ENCODE assay signal across 20 cellular contexts in genomic region chr18:22434973-22435608, GRCh38. TPM values are rescaled to one million over a fixed set of nuclear protein-coding genes. Genes with fewer than 3 reads are reported as not detected.
A peak's percentile ranks its signal among the peaks of the same experiment; 100 is the strongest.
DNase-seq lines count a peak whose midpoint lies in the region; ATAC-seq, FAIRE-seq and TF ChIP-seq lines count a peak whose summit lies in the region.
"Had no signal": no experiment of that assay in that cellular context is flagged by ENCODE, and none has a peak within 500 bp of the region (broad histone marks: within the 10 kb centered on the region; RNA-seq: fewer than 3 reads in every experiment).

No MANE protein-coding gene starts in this region.

- H3K9ac ChIP-seq in astrocyte (ENCODE audit: low read length) = peak overlapping the region; percentile 55

- H3K27me3 Mint-ChIP-seq in astrocyte (ENCODE audit: low read depth, unreplicated experiment) = peaks cover 4% of the 10 kb centered on the region
- H3K27me3 Mint-ChIP-seq: activated naive CD8-positive, alpha-beta T cell treated with anti-CD3 and anti-CD28 coated beads, Interleukin-2, amount 50 U/mL, for 24 hours had no signal

- DNase-seq in A172 (ENCODE audit: low spot score) (peak; percentile 59), HCEC 1CT (peak; percentile 87), astrocyte (ENCODE audit: low read depth) (peak; percentile 88), foreskin fibroblast (peak; percentile 42 to 69), germinal center (ENCODE audit: low spot score) (no peak), NCI-H187 treated with DMSO at 0.1 percent for 48 hours (lab: John Stamatoyannopoulos, UW) (no peak)
- no peak for DNase-seq in activated CD4-positive, alpha-beta T cell treated with anti-CD3 and anti-CD28 coated beads for 4 hours
- DNase-seq: activated CD4-positive, alpha-beta T cell treated with anti-CD3 and anti-CD28 coated beads, Interleukin-2, amount 50 U/mL, for 4 hours; activated naive CD8-positive, alpha-beta T cell treated with anti-CD3 and anti-CD28 coated beads, Interleukin-2, amount 50 U/mL, for 24 hours; activated T-cell treated with anti-CD3 and anti-CD28 coated beads, Interleukin-2, amount 50 U/mL, for 72 hours; DMS153; NK-92 treated with Interleukin-12 subunit alpha and Interleukin-12 subunit beta, amount 100 ng/mL, for 24 hours; sigmoid colon had no signal

- peak overlapping the region; percentile 96 for H3K27ac Mint-ChIP-seq in astrocyte (ENCODE audit: unreplicated experiment)
- H3K27ac Mint-ChIP-seq: activated naive CD8-positive, alpha-beta T cell treated with anti-CD3 and anti-CD28 coated beads, Interleukin-2, amount 50 U/mL, for 24 hours; activated T-cell treated with anti-CD3 and anti-CD28 coated beads, Interleukin-2, amount 50 U/mL, for 72 hours; stimulated activated effector memory CD8-positive, alpha-beta T cell treated with anti-CD3 and anti-CD28 coated beads, Interleukin-12 subunit alpha, Interleukin-12 subunit beta, amount 100 ng/mL, for 72 hours; type B pancreatic cell had no signal

- H3K36me3 Mint-ChIP-seq in astrocyte (ENCODE audit: low read depth, unreplicated experiment) = no peaks in the 10 kb centered on the region
- H3K36me3 Mint-ChIP-seq: stimulated activated effector memory CD8-positive, alpha-beta T cell treated with anti-CD3 and anti-CD28 coated beads, Interleukin-12 subunit alpha, Interleukin-12 subunit beta, amount 100 ng/mL, for 72 hours; type B pancreatic cell had no signal

- H3K9me3 Mint-ChIP-seq in astrocyte (ENCODE audit: unreplicated experiment) = peaks cover 2% of the 10 kb centered on the region
- H3K9me3 Mint-ChIP-seq: activated naive CD8-positive, alpha-beta T cell treated with anti-CD3 and anti-CD28 coated beads, Interleukin-2, amount 50 U/mL, for 24 hours; activated T-cell treated with anti-CD3 and anti-CD28 coated beads, Interleukin-2, amount 50 U/mL, for 72 hours; stimulated activated effector memory CD8-positive, alpha-beta T cell treated with anti-CD3 and anti-CD28 coated beads, Interleukin-12 subunit alpha, Interleukin-12 subunit beta, amount 100 ng/mL, for 72 hours had no signal

- peak overlapping the region; percentile 67 for H3K4me2 ChIP-seq in astrocyte (ENCODE audit: low read length)

- H3K4me1 Mint-ChIP-seq in astrocyte (ENCODE audit: low read depth, unreplicated experiment) = peaks cover 36% of the 10 kb centered on the region
- H3K4me1 Mint-ChIP-seq: activated naive CD8-positive, alpha-beta T cell treated with anti-CD3 and anti-CD28 coated beads, Interleukin-2, amount 50 U/mL, for 24 hours had no signal

- H3K27ac ChIP-seq in astrocyte (ENCODE audit: low read depth, low read length) = peak overlapping the region; percentile 81
- H3K27ac ChIP-seq: coronary artery, sigmoid colon had no signal

- H3K4me3 Mint-ChIP-seq in astrocyte (ENCODE audit: unreplicated experiment) = peak overlapping the region; percentile 1
- H3K4me3 Mint-ChIP-seq: activated naive CD8-positive, alpha-beta T cell treated with anti-CD3 and anti-CD28 coated beads, Interleukin-2, amount 50 U/mL, for 24 hours; activated T-cell treated with anti-CD3 and anti-CD28 coated beads, Interleukin-2, amount 50 U/mL, for 72 hours; stimulated activated effector memory CD8-positive, alpha-beta T cell treated with anti-CD3 and anti-CD28 coated beads, Interleukin-12 subunit alpha, Interleukin-12 subunit beta, amount 100 ng/mL, for 72 hours; type B pancreatic cell had no signal

- FAIRE-seq in astrocyte (lab: Jason Lieb, UNC) = peak; percentile 62

- no peak for ATAC-seq in GM21576 (IDR thresholded peaks at IDR 0.05; ENCODE audit: unreplicated experiment)
- ATAC-seq: activated naive CD8-positive, alpha-beta T cell treated with anti-CD3 and anti-CD28 coated beads, Interleukin-2, amount 50 U/mL, for 24 hours; activated T-cell treated with anti-CD3 and anti-CD28 coated beads, Interleukin-2, amount 50 U/mL, for 72 hours; stimulated activated effector memory CD8-positive, alpha-beta T cell treated with anti-CD3 and anti-CD28 coated beads, Interleukin-12 subunit alpha, Interleukin-12 subunit beta, amount 100 ng/mL, for 72 hours had no signal

- H4K20me1 ChIP-seq in astrocyte (ENCODE audit: insufficient read depth, low read length) = no peaks in the 10 kb centered on the region

- peaks cover 33% of the 10 kb centered on the region for H3K4me1 ChIP-seq in astrocyte (ENCODE audit: insufficient read depth, low read length)
- H3K4me1 ChIP-seq: HAP-1 had no signal

- no peaks in the 10 kb centered on the region for H3K79me2 ChIP-seq in astrocyte (ENCODE audit: insufficient read depth, low read length)

- no peaks in the 10 kb centered on the region for H3K36me3 ChIP-seq in astrocyte (ENCODE audit: insufficient read depth, low read length)
- H3K36me3 ChIP-seq: HAP-1, sigmoid colon had no signal

- H3K4me3 ChIP-seq in astrocyte (ENCODE audit: insufficient read depth, low read depth, low read length) = peak overlapping the region; percentile 10
- no peak overlapping the region for H3K4me3 ChIP-seq in foreskin fibroblast (ENCODE audit: low read depth in 1 of 2, low read length in 2 of 2)
- H3K4me3 ChIP-seq: coronary artery, HAP-1, sigmoid colon had no signal

- H2AFZ ChIP-seq in astrocyte (ENCODE audit: low read depth, low read length) = peak overlapping the region; percentile 54

- H3K27me3 ChIP-seq in astrocyte (ENCODE audit: insufficient read depth, low read length) = no peaks in the 10 kb centered on the region
- H3K27me3 ChIP-seq: sigmoid colon had no signal

- H3K9me3 ChIP-seq in astrocyte (ENCODE audit: insufficient read depth, low read depth, low read length) = no peaks in the 10 kb centered on the region
- H3K9me3 ChIP-seq: HAP-1, sigmoid colon had no signal

- TF ChIP-seq CTCF in astrocyte (IDR thresholded peaks at IDR 0.05; ENCODE audit: insufficient read depth, low read depth, low read length) = no peak
- no peak for TF ChIP-seq CTCF in foreskin fibroblast (IDR thresholded peaks at IDR 0.05; ENCODE audit: low read depth, low read length)

RNA-seq across cellular contexts. Expression of gene CTAGE1, which starts 17.4 kb away (rescaled TPM):
- total RNA-seq in A172 (2014; rRNA removed; shearing (Covaris generic)) = not detected in 2 replicates
- 0.12 and 0.30 TPM in 2 replicates for total RNA-seq in astrocyte
- total RNA-seq: activated T-cell treated with anti-CD3 and anti-CD28 coated beads, Interleukin-2, amount 50 U/mL, for 72 hours; HT-29; mesenteric fat pad; sigmoid colon had no signal

Comparison
In these comparisons a context has a peak if more than half of its experiments do, and no peak if none do; other contexts are left out.
1. DNase-seq: peak in A172 (single experiment), HCEC 1CT (single experiment), astrocyte (single experiment) and foreskin fibroblast (2 of 2); none in germinal center (single experiment), activated CD4-positive, alpha-beta T cell treated with anti-CD3 and anti-CD28 coated beads for 4 hours (0 of 2) and NCI-H187 treated with DMSO at 0.1 percent for 48 hours (single experiment).